In genomic region chr6:52992980-52993379, GRCh38 we compare ENCODE assay signal across 10 cellular contexts. TPM values are rescaled to one million over a fixed set of nuclear protein-coding genes. Genes with fewer than 3 reads are reported as not detected.
DNase-seq lines count a peak whose midpoint lies in the region; ATAC-seq and TF ChIP-seq lines count a peak whose summit lies in the region.
"Had no signal": no experiment of that assay in that cellular context is flagged by ENCODE, and none has a peak within 500 bp of the region (broad histone marks: within the 10 kb centered on the region; RNA-seq: fewer than 3 reads in every experiment).

No MANE protein-coding gene starts in this region.

- H3K4me3 Mint-ChIP-seq in chondrocyte (ENCODE audit: unreplicated experiment) = peak overlapping the region; percentile 96
- H3K4me3 Mint-ChIP-seq in T-helper 2 cell treated with Interferon-gamma antibody and Interleukin-4, amounts not matched to agents 5 μg/mL and 100 μg/mL, for 36 hours = no peak overlapping the region
- H3K4me3 Mint-ChIP-seq: activated naive CD8-positive, alpha-beta T cell treated with anti-CD3 and anti-CD28 coated beads, Interleukin-2, amount 10 ng/mL, durations not matched to agents 7 days and 5 days; stimulated activated memory B cell treated with anti-CD40 and anti-IgM and Interleukin-4, amounts not matched to agents 10 μg/mL and 1 μg/mL and 100 μg/mL, for 72 hours had no signal

- ATAC-seq in HG03457 (IDR thresholded peaks at IDR 0.05; ENCODE audit: unreplicated experiment) = no peak
- ATAC-seq: stimulated activated memory B cell treated with anti-CD40 and anti-IgM and Interleukin-4, amounts not matched to agents 10 μg/mL and 1 μg/mL and 100 μg/mL, for 72 hours had no signal

- H3K9me3 ChIP-seq in HUES48 (ENCODE audit: control insufficient read depth, insufficient read depth, low read length) (no peaks in the 10 kb centered on the region), neural cell (ENCODE audit: low read length) (no peaks in the 10 kb centered on the region)

- no peaks in the 10 kb centered on the region for H3K9me3 Mint-ChIP-seq in chondrocyte (ENCODE audit: low read depth)
- no peaks in the 10 kb centered on the region for H3K9me3 Mint-ChIP-seq in T-helper 2 cell treated with Interferon-gamma antibody and Interleukin-4, amounts not matched to agents 5 μg/mL and 100 μg/mL, for 36 hours
- H3K9me3 Mint-ChIP-seq: activated naive CD8-positive, alpha-beta T cell treated with anti-CD3 and anti-CD28 coated beads, Interleukin-2, amount 10 ng/mL, durations not matched to agents 7 days and 5 days; stimulated activated memory B cell treated with anti-CD40 and anti-IgM and Interleukin-4, amounts not matched to agents 10 μg/mL and 1 μg/mL and 100 μg/mL, for 72 hours had no signal

- H3K4me1 Mint-ChIP-seq in chondrocyte (ENCODE audit: low read depth) = peaks cover 41% of the 10 kb centered on the region
- peaks cover 37% of the 10 kb centered on the region for H3K4me1 Mint-ChIP-seq in T-helper 2 cell treated with Interferon-gamma antibody and Interleukin-4, amounts not matched to agents 5 μg/mL and 100 μg/mL, for 36 hours (ENCODE audit: low read depth)

- H3K36me3 ChIP-seq in HUES48 (ENCODE audit: control insufficient read depth, insufficient read depth, low read length) = no peaks in the 10 kb centered on the region; the same call in 1 of the 2 replicates
- H3K36me3 ChIP-seq in neural cell (ENCODE audit: insufficient read depth, low read length) = peaks cover 3% of the 10 kb centered on the region

- no peak for TF ChIP-seq EP300 in neural cell (conservative IDR thresholded peaks at IDR 0.05; ENCODE audit: poor library complexity, severe bottlenecking)

- peaks cover 29% of the 10 kb centered on the region for H3K79me2 ChIP-seq in neural cell (replicated peaks; ENCODE audit: insufficient read depth, low read length)

- H3K4me1 ChIP-seq in HUES48 (ENCODE audit: control insufficient read depth, insufficient read depth, low read length) = peaks cover 10% of the 10 kb centered on the region

- no peaks in the 10 kb centered on the region for H3F3A ChIP-seq in neural cell (ENCODE audit: insufficient read depth, low read length, poor library complexity, severe bottlenecking)

- peak overlapping the region; percentile 98 for H3K27ac Mint-ChIP-seq in chondrocyte (ENCODE audit: unreplicated experiment)
- H3K27ac Mint-ChIP-seq in T-helper 2 cell treated with Interferon-gamma antibody and Interleukin-4, amounts not matched to agents 5 μg/mL and 100 μg/mL, for 36 hours = no peak overlapping the region
- H3K27ac Mint-ChIP-seq: activated naive CD8-positive, alpha-beta T cell treated with anti-CD3 and anti-CD28 coated beads, Interleukin-2, amount 10 ng/mL, durations not matched to agents 7 days and 5 days; stimulated activated memory B cell treated with anti-CD40 and anti-IgM and Interleukin-4, amounts not matched to agents 10 μg/mL and 1 μg/mL and 100 μg/mL, for 72 hours had no signal

- peak overlapping the region; percentile 71 for H3K4me2 ChIP-seq in neural cell (ENCODE audit: low read length)

- no peaks in the 10 kb centered on the region for H3K9me2 ChIP-seq in neural cell (ENCODE audit: insufficient read depth, low read length)

- peak; percentile 28 for DNase-seq in AG09309 (ENCODE audit: low read depth)
- no peak for DNase-seq in chondrocyte (ENCODE audit: low spot score)
- no peak for DNase-seq in iPS-NIHi7 (ENCODE audit: extremely low spot score)
- no peak for DNase-seq in T-helper 2 cell treated with Interferon-gamma antibody and Interleukin-4, amounts not matched to agents 5 μg/mL and 100 μg/mL, for 36 hours (ENCODE audit: low spot score)
- DNase-seq in activated CD4-positive, CD25-positive, alpha-beta regulatory T cell treated with anti-CD3 and anti-CD28 coated beads, Interleukin-2, amount 50 U/mL, for 72 hours = no peak
- DNase-seq: activated naive CD8-positive, alpha-beta T cell treated with anti-CD3 and anti-CD28 coated beads, Interleukin-2, amount 10 ng/mL, durations not matched to agents 7 days and 5 days had no signal

- no peaks in the 10 kb centered on the region for H3K27me3 Mint-ChIP-seq in chondrocyte (ENCODE audit: low read depth)
- H3K27me3 Mint-ChIP-seq in T-helper 2 cell treated with Interferon-gamma antibody and Interleukin-4, amounts not matched to agents 5 μg/mL and 100 μg/mL, for 36 hours (ENCODE audit: low read depth) = peaks cover 10% of the 10 kb centered on the region
- H3K27me3 Mint-ChIP-seq: stimulated activated memory B cell treated with anti-CD40 and anti-IgM and Interleukin-4, amounts not matched to agents 10 μg/mL and 1 μg/mL and 100 μg/mL, for 72 hours had no signal

- TF ChIP-seq CTCF in AG09309 (IDR thresholded peaks at IDR 0.05; ENCODE audit: control insufficient read depth, insufficient read depth, low read depth, low read length, missing control alignments) (no peak), chondrocyte (IDR thresholded peaks at IDR 0.05) (no peak), neural cell (IDR thresholded peaks at IDR 0.05; ENCODE audit: poor library complexity, severe bottlenecking) (no peak)

- H4K20me1 ChIP-seq in neural cell (ENCODE audit: insufficient read depth) = no peaks in the 10 kb centered on the region

- H3K4me3 ChIP-seq in AG09309 (ENCODE audit: control insufficient read depth, low read depth, low read length) = no peak overlapping the region
- 0 out of 2 replicates have a peak overlapping the region, but pooled peaks have one; percentile 82 for H3K4me3 ChIP-seq in HUES48 (ENCODE audit: low read depth, low read length)
- H3K4me3 ChIP-seq in neural cell (ENCODE audit: low read length) = peak overlapping the region; percentile 77

- no peak for TF ChIP-seq RAD21 in neural cell (conservative IDR thresholded peaks at IDR 0.05)

- H3K27me3 ChIP-seq in HUES48 (ENCODE audit: control insufficient read depth, insufficient read depth, low read length) = no peaks in the 10 kb centered on the region
- no peaks in the 10 kb centered on the region for H3K27me3 ChIP-seq in neural cell (ENCODE audit: insufficient read depth, low read depth, low read length)

- H3K9ac ChIP-seq in HUES48 (ENCODE audit: low read depth, low read length) (no peak overlapping the region), neural cell (ENCODE audit: low read length) (peak overlapping the region; percentile 98)

- H3K27ac ChIP-seq in HUES48 (ENCODE audit: low read depth, low read length) = no peak overlapping the region
- peak overlapping the region; percentile 98 for H3K27ac ChIP-seq in neural cell (ENCODE audit: low read length)

- H2AFZ ChIP-seq in neural cell (ENCODE audit: low read depth, low read length) = no peak overlapping the region

- peaks cover 14% of the 10 kb centered on the region for H3K36me3 Mint-ChIP-seq in chondrocyte (ENCODE audit: low read depth)
- peaks cover 15% of the 10 kb centered on the region for H3K36me3 Mint-ChIP-seq in T-helper 2 cell treated with Interferon-gamma antibody and Interleukin-4, amounts not matched to agents 5 μg/mL and 100 μg/mL, for 36 hours (ENCODE audit: low read depth)
- H3K36me3 Mint-ChIP-seq: stimulated activated memory B cell treated with anti-CD40 and anti-IgM and Interleukin-4, amounts not matched to agents 10 μg/mL and 1 μg/mL and 100 μg/mL, for 72 hours had no signal

TF ChIP-seq in neural cell, 6 proteins besides CTCF, POLR2A, EP300 and RAD21:
- no peak for TF ChIP-seq POLR2AphosphoS5 (IDR thresholded peaks at IDR 0.05)
- no peak for TF ChIP-seq EZH2 (IDR thresholded peaks at IDR 0.05; ENCODE audit: borderline replicate concordance, insufficient read depth, low read length, poor library complexity, severe bottlenecking)
- TF ChIP-seq SMC3 (conservative IDR thresholded peaks at IDR 0.05; ENCODE audit: poor library complexity) = no peak
- TF ChIP-seq REST (IDR thresholded peaks at IDR 0.05; ENCODE audit: borderline replicate concordance) = no peak
- TF ChIP-seq TAF1 (IDR thresholded peaks at IDR 0.05; ENCODE audit: low read depth) = no peak
- no peak for TF ChIP-seq MXI1 (conservative IDR thresholded peaks at IDR 0.05; ENCODE audit: poor library complexity, severe bottlenecking)

RNA-seq across cellular contexts. Expression of gene GSTA4, which starts 2.1 kb away (rescaled TPM):
- total RNA-seq in chondrocyte = 30.9 to 43.4 TPM (median 31.4 TPM) in 3 replicates
- polyA plus RNA-seq in neural cell = 735 and 764 TPM in 2 replicates
- polyA minus RNA-seq in neural cell = 212 and 247 TPM in 2 replicates
